In genomic region chr7:70856889-70857511, GRCh38 we compare ENCODE assay signal across 8 cellular contexts.
DNase-seq lines count a peak whose midpoint lies in the region.

No MANE protein-coding gene starts in this region.

- no peak overlapping the region for H3K9ac ChIP-seq in mesendoderm (ENCODE audit: low read length)

- DNase-seq in AG08396 (ENCODE audit: low spot score), result peak; percentile 63
- DNase-seq in GM19240 (ENCODE audit: insufficient read length, low spot score), result peak; percentile 17
- peak; percentile 3 for DNase-seq in NCI-H446 treated with DMSO at 0.1 percent for 48 hours (lab: John Stamatoyannopoulos, UW)
- DNase-seq in activated CD4-positive, alpha-beta T cell treated with anti-CD3 and anti-CD28 coated beads, Interleukin-2, amount 50 U/mL, for 24 hours (ENCODE audit: low read depth in 1 of 2, low spot score in 1 of 2), result peak; percentile 19 to 27
- DNase-seq in effector CD8-positive, alpha-beta T cell (lab: John Stamatoyannopoulos, UW), result peak; percentile 6
- peak; percentile 83 for DNase-seq in mesendoderm
- peak; percentile 25 to 26 for DNase-seq in stimulated activated CD8-positive, alpha-beta memory T cell treated with anti-CD3 and anti-CD28 coated beads, Interleukin-4, amount 100 ng/mL, for 1 hour (ENCODE audit: low read depth in 2 of 2, low spot score in 1 of 2)
- DNase-seq in mesenteric fat pad (ENCODE audit: low spot score), result no peak

- H2BK5ac ChIP-seq in mesendoderm (ENCODE audit: low read length), result no peak overlapping the region

- H3K4me3 ChIP-seq in mesendoderm (ENCODE audit: low read length), result no peak overlapping the region

- no peak overlapping the region for H3K18ac ChIP-seq in mesendoderm (ENCODE audit: low read length)

- no peak overlapping the region for H2BK120ac ChIP-seq in mesendoderm (ENCODE audit: low read depth, low read length)

- H3K4ac ChIP-seq in mesendoderm (ENCODE audit: low read depth, low read length), result no peak overlapping the region

- no peaks in the 10 kb centered on the region for H3K27me3 ChIP-seq in mesendoderm (ENCODE audit: insufficient read depth, low read length, poor library complexity)

- H3K4me1 ChIP-seq in mesendoderm (ENCODE audit: control insufficient read depth, low read depth, low read length), result no peaks in the 10 kb centered on the region

- H2AK5ac ChIP-seq in mesendoderm (ENCODE audit: low read length), result no peak overlapping the region

- no peak overlapping the region for H4K8ac ChIP-seq in mesendoderm (ENCODE audit: low read depth, low read length)

- no peak overlapping the region for H4K5ac ChIP-seq in mesendoderm (ENCODE audit: low read length)

- no peak overlapping the region for H3K4me2 ChIP-seq in mesendoderm (ENCODE audit: low read length)

- no peak overlapping the region for H2BK15ac ChIP-seq in mesendoderm (replicated peaks; ENCODE audit: low read depth)

- H3K23ac ChIP-seq in mesendoderm (ENCODE audit: low read length), result no peak overlapping the region

- no peaks in the 10 kb centered on the region for H3K79me2 ChIP-seq in mesendoderm (ENCODE audit: control insufficient read depth, insufficient read depth, low read length)

- no peak overlapping the region for H3K27ac ChIP-seq in mesendoderm (ENCODE audit: low read depth, low read length)

- WGBS in mesendoderm (ENCODE audit: extremely low coverage, insufficient coverage, low lambda C conversion rate), result no CpG with 5 or more reads among the region's 4 CpGs

- H3K36me3 ChIP-seq in mesendoderm (ENCODE audit: control insufficient read depth, insufficient read depth, low read length), result no peaks in the 10 kb centered on the region

- H3K79me1 ChIP-seq in mesendoderm (ENCODE audit: low read length), result no peaks in the 10 kb centered on the region

- H3K56ac ChIP-seq in mesendoderm (ENCODE audit: low read length), result peak overlapping the region; percentile 81
